Comparison of ENCODE assay signal across 22 cellular contexts in genomic region chr16:77063617-77064016, GRCh38.
"Had no signal": no experiment of that assay in that cellular context is flagged by ENCODE, and none has a peak within 500 bp of the region (broad histone marks: within the 10 kb centered on the region; RNA-seq: fewer than 3 reads in every experiment).

No MANE protein-coding gene starts in this region.

- ATAC-seq: mucosa of descending colon had no signal

- H3K27ac ChIP-seq: epithelial cell of prostate, esophagus squamous epithelium, neutrophil, right lobe of liver, thoracic aorta had no signal

- H3K4me1 ChIP-seq: right lobe of liver had no signal

- H3K27me3 ChIP-seq: esophagus squamous epithelium, neutrophil, right lobe of liver had no signal

- H3K36me3 Mint-ChIP-seq: activated naive CD4-positive, alpha-beta T cell treated with anti-CD3 and anti-CD28 coated beads, Interleukin-2, amount 10 ng/mL, durations not matched to agents 7 days and 5 days; activated naive CD8-positive, alpha-beta T cell treated with anti-CD3 and anti-CD28 coated beads, Interleukin-2, amount 10 ng/mL, durations not matched to agents 7 days and 5 days; natural killer cell treated with Interleukin-12 subunit alpha and Interleukin-12 subunit beta and Interleukin-15 and Interleukin-18, amount 100 ng/mL, for 72 hours had no signal

- H3K4me3 Mint-ChIP-seq: activated CD4-positive, alpha-beta memory T cell treated with anti-CD3 and anti-CD28 coated beads, Interleukin-2, amount 10 ng/mL, durations not matched to agents 7 days and 5 days; activated CD4-positive, alpha-beta T cell treated with anti-CD3 and anti-CD28 coated beads, Interleukin-2, amount 10 ng/mL, durations not matched to agents 24 days and 14 days; activated naive CD4-positive, alpha-beta T cell treated with anti-CD3 and anti-CD28 coated beads, Interleukin-2, amount 10 ng/mL, durations not matched to agents 7 days and 5 days; activated naive CD8-positive, alpha-beta T cell treated with anti-CD3 and anti-CD28 coated beads, Interleukin-2, amount 10 ng/mL, durations not matched to agents 7 days and 5 days; activated T-cell treated with anti-CD3 and anti-CD28 coated beads, Interleukin-2, amount 50 U/mL, for 24 hours; natural killer cell treated with Interleukin-12 subunit alpha and Interleukin-12 subunit beta and Interleukin-15 and Interleukin-18, amount 100 ng/mL, for 72 hours; stimulated activated naive CD8-positive, alpha-beta T cell treated with anti-CD3 and anti-CD28 coated beads, Interleukin-15, Interleukin-2, amounts not matched to agents 100 ng/mL and 50 ng/mL, for 24 hours had no signal

- H3K4me1 Mint-ChIP-seq: activated CD4-positive, alpha-beta memory T cell treated with anti-CD3 and anti-CD28 coated beads, Interleukin-2, amount 10 ng/mL, durations not matched to agents 7 days and 5 days; activated CD4-positive, alpha-beta T cell treated with anti-CD3 and anti-CD28 coated beads, Interleukin-2, amount 10 ng/mL, durations not matched to agents 24 days and 14 days; activated naive CD4-positive, alpha-beta T cell treated with anti-CD3 and anti-CD28 coated beads, Interleukin-2, amount 10 ng/mL, durations not matched to agents 7 days and 5 days; activated naive CD8-positive, alpha-beta T cell treated with anti-CD3 and anti-CD28 coated beads, Interleukin-2, amount 10 ng/mL, durations not matched to agents 7 days and 5 days had no signal

- H3K36me3 ChIP-seq: esophagus squamous epithelium, left ventricle myocardium inferior, neutrophil, right lobe of liver, thoracic aorta had no signal

- H3K4me3 ChIP-seq: esophagus squamous epithelium, left ventricle myocardium inferior, mucosa of descending colon, right lobe of liver, thoracic aorta had no signal

- H3K27me3 Mint-ChIP-seq: activated CD4-positive, alpha-beta memory T cell treated with anti-CD3 and anti-CD28 coated beads, Interleukin-2, amount 10 ng/mL, durations not matched to agents 7 days and 5 days; activated CD4-positive, alpha-beta T cell treated with anti-CD3 and anti-CD28 coated beads, Interleukin-2, amount 10 ng/mL, durations not matched to agents 24 days and 14 days; natural killer cell treated with Interleukin-12 subunit alpha and Interleukin-12 subunit beta and Interleukin-15 and Interleukin-18, amount 100 ng/mL, for 72 hours had no signal

- H3K27ac Mint-ChIP-seq: activated CD4-positive, alpha-beta memory T cell treated with anti-CD3 and anti-CD28 coated beads, Interleukin-2, amount 10 ng/mL, durations not matched to agents 7 days and 5 days; activated CD4-positive, alpha-beta T cell treated with anti-CD3 and anti-CD28 coated beads, Interleukin-2, amount 10 ng/mL, durations not matched to agents 24 days and 14 days; activated naive CD4-positive, alpha-beta T cell treated with anti-CD3 and anti-CD28 coated beads, Interleukin-2, amount 10 ng/mL, durations not matched to agents 7 days and 5 days; activated naive CD8-positive, alpha-beta T cell treated with anti-CD3 and anti-CD28 coated beads, Interleukin-2, amount 10 ng/mL, durations not matched to agents 7 days and 5 days; activated T-cell treated with anti-CD3 and anti-CD28 coated beads, Interleukin-2, amount 50 U/mL, for 24 hours; natural killer cell treated with Interleukin-12 subunit alpha and Interleukin-12 subunit beta and Interleukin-15 and Interleukin-18, amount 100 ng/mL, for 72 hours; stimulated activated naive CD8-positive, alpha-beta T cell treated with anti-CD3 and anti-CD28 coated beads, Interleukin-15, Interleukin-2, amounts not matched to agents 100 ng/mL and 50 ng/mL, for 24 hours had no signal

- DNase-seq: activated CD4-positive, alpha-beta memory T cell treated with anti-CD3 and anti-CD28 coated beads, Interleukin-2, amount 10 ng/mL, durations not matched to agents 7 days and 5 days; activated CD4-positive, alpha-beta T cell treated with anti-CD3 and anti-CD28 coated beads, Interleukin-2, amount 10 ng/mL, durations not matched to agents 24 days and 14 days; activated CD4-positive, CD25-positive, alpha-beta regulatory T cell treated with anti-CD3 and anti-CD28 coated beads, Interleukin-2, amount 50 U/mL, for 72 hours; activated CD8-positive, alpha-beta memory T cell treated with anti-CD3 and anti-CD28 coated beads, Interleukin-2, amount 50 U/mL, for 48 hours; activated gamma-delta T cell; activated naive CD4-positive, alpha-beta T cell treated with anti-CD3 and anti-CD28 coated beads, Interleukin-2, amount 10 ng/mL, durations not matched to agents 7 days and 5 days; activated naive CD8-positive, alpha-beta T cell treated with anti-CD3 and anti-CD28 coated beads, Interleukin-2, amount 10 ng/mL, durations not matched to agents 7 days and 5 days; activated T-cell treated with anti-CD3 and anti-CD28 coated beads, Interleukin-2, amount 50 U/mL, for 24 hours; caudate nucleus; esophagus squamous epithelium; left ventricle myocardium inferior; mucosa of descending colon; stimulated activated CD4-positive, alpha-beta T cell treated with anti-CD3 and anti-CD28 coated beads, Interleukin-12 subunit alpha, Interleukin-12 subunit beta, amount 100 ng/mL, for 4 hours; stimulated activated CD4-positive, alpha-beta T cell treated with anti-CD3 and anti-CD28 coated beads, Interleukin-4, amount 100 ng/mL, for 1 hour; T-helper 2 cell; trophoblast cell had no signal

- H3K9me3 Mint-ChIP-seq: activated CD4-positive, alpha-beta memory T cell treated with anti-CD3 and anti-CD28 coated beads, Interleukin-2, amount 10 ng/mL, durations not matched to agents 7 days and 5 days; activated CD4-positive, alpha-beta T cell treated with anti-CD3 and anti-CD28 coated beads, Interleukin-2, amount 10 ng/mL, durations not matched to agents 24 days and 14 days; activated naive CD4-positive, alpha-beta T cell treated with anti-CD3 and anti-CD28 coated beads, Interleukin-2, amount 10 ng/mL, durations not matched to agents 7 days and 5 days; activated naive CD8-positive, alpha-beta T cell treated with anti-CD3 and anti-CD28 coated beads, Interleukin-2, amount 10 ng/mL, durations not matched to agents 7 days and 5 days; activated T-cell treated with anti-CD3 and anti-CD28 coated beads, Interleukin-2, amount 50 U/mL, for 24 hours; natural killer cell treated with Interleukin-12 subunit alpha and Interleukin-12 subunit beta and Interleukin-15 and Interleukin-18, amount 100 ng/mL, for 72 hours; stimulated activated naive CD8-positive, alpha-beta T cell treated with anti-CD3 and anti-CD28 coated beads, Interleukin-15, Interleukin-2, amounts not matched to agents 100 ng/mL and 50 ng/mL, for 24 hours had no signal
